22 cellular contexts compared by ENCODE assay signal in genomic region chr6:82216549-82216948, GRCh38. TPM values are rescaled to one million over a fixed set of nuclear protein-coding genes. Genes with fewer than 3 reads are reported as not detected.
DNase-seq lines count a peak whose midpoint lies in the region; ATAC-seq and TF ChIP-seq lines count a peak whose summit lies in the region.
"Had no signal": no experiment of that assay in that cellular context is flagged by ENCODE, and none has a peak within 500 bp of the region (broad histone marks: within the 10 kb centered on the region; RNA-seq: fewer than 3 reads in every experiment).

No MANE protein-coding gene starts in this region.

- no peak overlapping the region for H3K4me3 Mint-ChIP-seq in activated T-helper 2 cell treated with anti-CD3 and anti-CD28 coated beads, Interferon-gamma antibody, Interleukin-2, Interleukin-4, amounts not matched to agents 10 μg/mL and 5 μg/mL and 100 μg/mL, durations not matched to agents 14 hours and 24 hours and 36 hours (ENCODE audit: low read depth)
- H3K4me3 Mint-ChIP-seq: stimulated activated naive CD8-positive, alpha-beta T cell treated with anti-CD3 and anti-CD28 coated beads, Interleukin-15, amount 100 ng/mL, for 72 hours had no signal

- H3K27me3 ChIP-seq in dorsolateral prefrontal cortex: no peaks in the 10 kb centered on the region
- H3K27me3 ChIP-seq: body of pancreas, colonic mucosa had no signal

- no peaks in the 10 kb centered on the region for H3K27me3 Mint-ChIP-seq in activated T-helper 2 cell treated with anti-CD3 and anti-CD28 coated beads, Interferon-gamma antibody, Interleukin-2, Interleukin-4, amounts not matched to agents 10 μg/mL and 5 μg/mL and 100 μg/mL, durations not matched to agents 14 hours and 24 hours and 36 hours (ENCODE audit: low read depth)
- H3K27me3 Mint-ChIP-seq: stimulated activated naive CD8-positive, alpha-beta T cell treated with anti-CD3 and anti-CD28 coated beads, Interleukin-15, amount 100 ng/mL, for 72 hours had no signal

- H3K9me3 Mint-ChIP-seq in activated T-helper 2 cell treated with anti-CD3 and anti-CD28 coated beads, Interferon-gamma antibody, Interleukin-2, Interleukin-4, amounts not matched to agents 10 μg/mL and 5 μg/mL and 100 μg/mL, durations not matched to agents 14 hours and 24 hours and 36 hours: no peaks in the 10 kb centered on the region
- H3K9me3 Mint-ChIP-seq: activated naive CD4-positive, alpha-beta T cell treated with anti-CD3 and anti-CD28 coated beads, Interleukin-2, amount 50 U/mL, for 72 hours; stimulated activated naive CD8-positive, alpha-beta T cell treated with anti-CD3 and anti-CD28 coated beads, Interleukin-15, amount 100 ng/mL, for 72 hours had no signal

- TF ChIP-seq CTCF in dorsolateral prefrontal cortex (IDR thresholded peaks at IDR 0.05 in 54 of 56, conservative IDR thresholded peaks at IDR 0.05 in 2 of 56; ENCODE audit: low read depth in 1 of 56, partially characterized antibody in 56 of 56): no peak

- no peak overlapping the region for H3K27ac ChIP-seq in dorsolateral prefrontal cortex
- H3K27ac ChIP-seq: colonic mucosa had no signal

- H3K36me3 Mint-ChIP-seq in activated T-helper 2 cell treated with anti-CD3 and anti-CD28 coated beads, Interferon-gamma antibody, Interleukin-2, Interleukin-4, amounts not matched to agents 10 μg/mL and 5 μg/mL and 100 μg/mL, durations not matched to agents 14 hours and 24 hours and 36 hours (ENCODE audit: low read depth): peaks cover 66% of the 10 kb centered on the region

- no peak overlapping the region for H3K4me3 ChIP-seq in dorsolateral prefrontal cortex
- H3K4me3 ChIP-seq: body of pancreas, colonic mucosa, smooth muscle cell had no signal

- H3K4me1 Mint-ChIP-seq in activated T-helper 2 cell treated with anti-CD3 and anti-CD28 coated beads, Interferon-gamma antibody, Interleukin-2, Interleukin-4, amounts not matched to agents 10 μg/mL and 5 μg/mL and 100 μg/mL, durations not matched to agents 14 hours and 24 hours and 36 hours (ENCODE audit: low read depth): peaks cover 9% of the 10 kb centered on the region
- H3K4me1 Mint-ChIP-seq: stimulated activated naive CD8-positive, alpha-beta T cell treated with anti-CD3 and anti-CD28 coated beads, Interleukin-15, amount 100 ng/mL, for 72 hours had no signal

- intact Hi-C loops in activated T-helper 2 cell treated with anti-CD3 and anti-CD28 coated beads, Interferon-gamma antibody, Interleukin-2, Interleukin-4, amounts not matched to agents 10 μg/mL and 5 μg/mL and 100 μg/mL, durations not matched to agents 14 hours and 24 hours and 36 hours (cut with micrococcal nuclease): no loop called here
- intact Hi-C loops in dorsolateral prefrontal cortex (cut with DNase I): no loop called here

- DNase-seq in activated T-helper 2 cell treated with anti-CD3 and anti-CD28 coated beads, Interferon-gamma antibody, Interleukin-2, Interleukin-4, amounts not matched to agents 10 μg/mL and 5 μg/mL and 100 μg/mL, durations not matched to agents 14 hours and 24 hours and 36 hours (ENCODE audit: low spot score): no peak
- no peak for DNase-seq in GF-D8 (lab: John Stamatoyannopoulos, UW)
- DNase-seq in dorsolateral prefrontal cortex: no peak
- no peak for DNase-seq in left lobe of liver (ENCODE audit: low spot score)
- DNase-seq: activated CD4-positive, alpha-beta T cell treated with anti-CD3 and anti-CD28 coated beads, Interleukin-2, amount 50 U/mL, for 1 hour; body of pancreas; colonic mucosa; COR-L47; head of caudate nucleus; KBM-7; left ventricle myocardium superior; NCI-H1048; NCI-H2081; NCI-H510A; stimulated activated CD4-positive, alpha-beta T cell treated with anti-CD3 and anti-CD28 coated beads, Interleukin-4, amount 100 ng/mL, for 1 hour; stimulated activated naive CD8-positive, alpha-beta T cell treated with anti-CD3 and anti-CD28 coated beads, Interleukin-15, amount 100 ng/mL, for 72 hours had no signal

- ATAC-seq in GM18511 (IDR thresholded peaks at IDR 0.05; ENCODE audit: unreplicated experiment) (peak; percentile 31), GM19452 (IDR thresholded peaks at IDR 0.05; ENCODE audit: unreplicated experiment) (peak; percentile 28), HG03097 (IDR thresholded peaks at IDR 0.05; ENCODE audit: low FRiP score, unreplicated experiment) (peak; percentile 22), HG03439 (IDR thresholded peaks at IDR 0.05; ENCODE audit: unreplicated experiment) (no peak), left lobe of liver (no peak)
- ATAC-seq: activated naive CD4-positive, alpha-beta T cell treated with anti-CD3 and anti-CD28 coated beads, Interleukin-2, amount 50 U/mL, for 72 hours; body of pancreas; left ventricle myocardium superior; stimulated activated naive CD8-positive, alpha-beta T cell treated with anti-CD3 and anti-CD28 coated beads, Interleukin-15, amount 100 ng/mL, for 72 hours had no signal

- H3K27ac Mint-ChIP-seq in activated T-helper 2 cell treated with anti-CD3 and anti-CD28 coated beads, Interferon-gamma antibody, Interleukin-2, Interleukin-4, amounts not matched to agents 10 μg/mL and 5 μg/mL and 100 μg/mL, durations not matched to agents 14 hours and 24 hours and 36 hours: peak overlapping the region; percentile 9
- H3K27ac Mint-ChIP-seq: activated naive CD4-positive, alpha-beta T cell treated with anti-CD3 and anti-CD28 coated beads, Interleukin-2, amount 50 U/mL, for 72 hours; stimulated activated naive CD8-positive, alpha-beta T cell treated with anti-CD3 and anti-CD28 coated beads, Interleukin-15, amount 100 ng/mL, for 72 hours had no signal

RNA-seq across cellular contexts. Expression of gene IBTK, which starts 31.0 kb away (rescaled TPM):
- 40.5 and 42.5 TPM in 2 replicates for total RNA-seq in activated T-helper 2 cell treated with anti-CD3 and anti-CD28 coated beads, Interferon-gamma antibody, Interleukin-2, Interleukin-4, amounts not matched to agents 10 μg/mL and 5 μg/mL and 100 μg/mL, durations not matched to agents 14 hours and 24 hours and 36 hours
- total RNA-seq in dorsolateral prefrontal cortex (10 to 100 TPM; 24.8 to 47.0 (median 36.3) TPM), left lobe of liver (27.7 TPM)

Comparison
In these comparisons a context has a peak if more than half of its experiments do, and no peak if none do; other contexts are left out.
1. ATAC-seq: peak in GM18511 (single experiment), GM19452 (single experiment) and HG03097 (single experiment); none in HG03439 (single experiment) and left lobe of liver (single experiment).